ENCODE assay signal across 8 cellular contexts in genomic region chr17:79658811-79659207, GRCh38. TPM values are rescaled to one million over a fixed set of nuclear protein-coding genes. Genes with fewer than 3 reads are reported as not detected.
DNase-seq lines count a peak whose midpoint lies in the region; TF ChIP-seq lines count a peak whose summit lies in the region.

No MANE protein-coding gene starts in this region.

- H3K27ac ChIP-seq in KMS-11 (no peak overlapping the region), mesendoderm (ENCODE audit: low read depth, low read length) (no peak overlapping the region)

- no peak overlapping the region for H4K8ac ChIP-seq in mesendoderm (ENCODE audit: low read depth, low read length)

- H3K79me1 ChIP-seq in mesendoderm (ENCODE audit: low read length), result no peaks in the 10 kb centered on the region

- H2BK15ac ChIP-seq in mesendoderm (replicated peaks; ENCODE audit: low read depth), result no peak overlapping the region

- no peak overlapping the region for H3K4ac ChIP-seq in mesendoderm (ENCODE audit: low read depth, low read length)

- H3K36me3 Mint-ChIP-seq in Calu3 (ENCODE audit: insufficient read depth, unreplicated experiment) (no peaks in the 10 kb centered on the region), brain (no peaks in the 10 kb centered on the region)
- no peaks in the 10 kb centered on the region for H3K36me3 Mint-ChIP-seq in activated naive CD8-positive, alpha-beta T cell treated with anti-CD3 and anti-CD28 coated beads for 36 hours

- intact Hi-C loops in Calu3 (cut with micrococcal nuclease; ENCODE audit: unreplicated experiment), result no loop called here

- DNase-seq in Calu3, result peak; percentile 21
- DNase-seq in mesendoderm, result peak; percentile 70
- no peak for DNase-seq in NCI-H146 treated with DMSO at 0.1 percent for 48 hours (lab: John Stamatoyannopoulos, UW; ENCODE audit: unreplicated experiment)
- DNase-seq in NCI-H1436 treated with DMSO at 0.1 percent for 48 hours (lab: John Stamatoyannopoulos, UW), result no peak
- DNase-seq in activated naive CD8-positive, alpha-beta T cell treated with anti-CD3 and anti-CD28 coated beads for 36 hours, result no peak
- no peak for DNase-seq in NCI-H1092 treated with DMSO at 0.1 percent for 48 hours (lab: John Stamatoyannopoulos, UW)

- H3K9ac ChIP-seq in KMS-11 (no peak overlapping the region), mesendoderm (ENCODE audit: low read length) (no peak overlapping the region)

- no peaks in the 10 kb centered on the region for H3K4me1 ChIP-seq in KMS-11 (ENCODE audit: low read depth, poor library complexity, severe bottlenecking)
- H3K4me1 ChIP-seq in mesendoderm (ENCODE audit: control insufficient read depth, low read depth, low read length), result no peaks in the 10 kb centered on the region

- no peak overlapping the region for H2AK5ac ChIP-seq in mesendoderm (ENCODE audit: low read length)

- H3K4me3 Mint-ChIP-seq in Calu3 (ENCODE audit: low read depth, unreplicated experiment) (no peak overlapping the region), brain (peak overlapping the region in 4 of 5 experiments; percentile 24 to 56 (median 46))
- no peak overlapping the region for H3K4me3 Mint-ChIP-seq in activated naive CD8-positive, alpha-beta T cell treated with anti-CD3 and anti-CD28 coated beads for 36 hours

- H3K27me3 ChIP-seq in KMS-11 (ENCODE audit: insufficient read depth, low read depth), result peaks cover 95% of the 10 kb centered on the region
- no peaks in the 10 kb centered on the region for H3K27me3 ChIP-seq in mesendoderm (ENCODE audit: insufficient read depth, low read length, poor library complexity)

- H3K4me3 ChIP-seq in KMS-11 (IDR thresholded peaks at IDR 0.05; ENCODE audit: insufficient read depth, low read depth, low read length) (no peak overlapping the region), mesendoderm (ENCODE audit: low read length) (no peak overlapping the region)

- H2BK5ac ChIP-seq in mesendoderm (ENCODE audit: low read length), result no peak overlapping the region

- CTCF ChIA-PET in Calu3 (lab: Charles Lee), result no interaction called here

- H3K9me3 Mint-ChIP-seq in Calu3 (ENCODE audit: low read depth, unreplicated experiment) (peaks cover 2% of the 10 kb centered on the region), brain (peaks cover 14 to 43% (median 21%) of the 10 kb centered on the region in 5 experiments)
- peaks cover 4% of the 10 kb centered on the region for H3K9me3 Mint-ChIP-seq in activated naive CD8-positive, alpha-beta T cell treated with anti-CD3 and anti-CD28 coated beads for 36 hours

- H2AFZ ChIP-seq in KMS-11 (ENCODE audit: low read depth), result no peak overlapping the region

- no peak overlapping the region for H3K23ac ChIP-seq in mesendoderm (ENCODE audit: low read length)

- H3K4me2 ChIP-seq in KMS-11, result no peak overlapping the region
- H3K4me2 ChIP-seq in mesendoderm (ENCODE audit: low read length), result no peak overlapping the region

- no peaks in the 10 kb centered on the region for H3K36me3 ChIP-seq in KMS-11 (ENCODE audit: insufficient read depth)
- H3K36me3 ChIP-seq in mesendoderm (ENCODE audit: control insufficient read depth, insufficient read depth, low read length), result no peaks in the 10 kb centered on the region

- no peak overlapping the region for H3K18ac ChIP-seq in mesendoderm (ENCODE audit: low read length)

- H4K20me1 ChIP-seq in KMS-11 (ENCODE audit: insufficient read depth), result no peaks in the 10 kb centered on the region

- H3K79me2 ChIP-seq in KMS-11 (ENCODE audit: insufficient read depth, low read depth), result no peaks in the 10 kb centered on the region
- no peaks in the 10 kb centered on the region for H3K79me2 ChIP-seq in mesendoderm (ENCODE audit: control insufficient read depth, insufficient read depth, low read length)

- H3K4me1 Mint-ChIP-seq in Calu3 (ENCODE audit: low read depth, unreplicated experiment) (no peaks in the 10 kb centered on the region), brain (peaks cover 21% of the 10 kb centered on the region)
- H3K4me1 Mint-ChIP-seq in activated naive CD8-positive, alpha-beta T cell treated with anti-CD3 and anti-CD28 coated beads for 36 hours, result peaks cover 1% of the 10 kb centered on the region

- no peak overlapping the region for H3K56ac ChIP-seq in mesendoderm (ENCODE audit: low read length)

- H3K27me3 Mint-ChIP-seq in Calu3 (ENCODE audit: unreplicated experiment) (peaks cover 100% of the 10 kb centered on the region), brain (peaks cover 32% of the 10 kb centered on the region)
- H3K27me3 Mint-ChIP-seq in activated naive CD8-positive, alpha-beta T cell treated with anti-CD3 and anti-CD28 coated beads for 36 hours, result peaks cover 76% of the 10 kb centered on the region

- TF ChIP-seq CTCF in Calu3 (IDR thresholded peaks at IDR 0.05; ENCODE audit: unreplicated experiment) (peak; percentile 53), KMS-11 (conservative IDR thresholded peaks at IDR 0.05; ENCODE audit: low read depth, low read length) (peak; percentile 49), brain (conservative IDR thresholded peaks at IDR 0.05) (peak; percentile 53 to 76)

- no peak overlapping the region for H3K27ac Mint-ChIP-seq in Calu3 (ENCODE audit: unreplicated experiment)
- H3K27ac Mint-ChIP-seq in brain, result peak overlapping the region; percentile 43 to 95 (median 76)
- H3K27ac Mint-ChIP-seq in activated naive CD8-positive, alpha-beta T cell treated with anti-CD3 and anti-CD28 coated beads for 36 hours, result no peak overlapping the region

- H2BK120ac ChIP-seq in mesendoderm (ENCODE audit: low read depth, low read length), result no peak overlapping the region

- no peak overlapping the region for H4K5ac ChIP-seq in mesendoderm (ENCODE audit: low read length)

- BruUV-seq in Calu3 (replicated peaks; lab: Mats Ljungman, UMichigan), result no TSS peak

- WGBS in mesendoderm (ENCODE audit: extremely low coverage, insufficient coverage, low lambda C conversion rate), result no CpG with 5 or more reads among the region's 11 CpGs

RNA-seq across cellular contexts. Expression of gene RBFOX3, which starts 48.0 kb away (rescaled TPM):
- total RNA-seq in Calu3 (2022), result not detected in 2 replicates
- polyA plus RNA-seq in brain (ENCODE audit: insufficient read depth, low read depth, low replicate concordance), result 32.9 TPM
- 16.5 TPM for polyA plus RNA-seq in mesendoderm (2013, experiment 1 of 2)
- polyA plus RNA-seq in mesendoderm (2013, experiment 2 of 2), result 13.9 TPM
- not detected for total RNA-seq in activated naive CD8-positive, alpha-beta T cell treated with anti-CD3 and anti-CD28 coated beads for 36 hours

Comparison
In these comparisons a context has a peak if more than half of its experiments do, and no peak if none do; other contexts are left out.
1. DNase-seq: peak in Calu3 (single experiment) and mesendoderm (single experiment); none in NCI-H146 treated with DMSO at 0.1 percent for 48 hours (single experiment), NCI-H1436 treated with DMSO at 0.1 percent for 48 hours (single experiment), activated naive CD8-positive, alpha-beta T cell treated with anti-CD3 and anti-CD28 coated beads for 36 hours (single experiment) and NCI-H1092 treated with DMSO at 0.1 percent for 48 hours (single experiment).
2. H3K27ac Mint-ChIP-seq: peak in brain (5 of 5); none in Calu3 (single experiment) and activated naive CD8-positive, alpha-beta T cell treated with anti-CD3 and anti-CD28 coated beads for 36 hours (single experiment).
3. H3K4me3 Mint-ChIP-seq: peak in brain (4 of 5); none in Calu3 (single experiment) and activated naive CD8-positive, alpha-beta T cell treated with anti-CD3 and anti-CD28 coated beads for 36 hours (single experiment).
4. Peak in every context shown above with its lines, with median percentiles within 50 percentile points of each other: CTCF ChIP-seq.